14 cellular contexts compared by ENCODE assay signal in genomic region chr1:82371844-82372498, GRCh38.
"Had no signal": no experiment of that assay in that cellular context is flagged by ENCODE, and none has a peak within 500 bp of the region (broad histone marks: within the 10 kb centered on the region; RNA-seq: fewer than 3 reads in every experiment).

No MANE protein-coding gene starts in this region.

- FAIRE-seq: small intestine had no signal

- ATAC-seq: activated naive CD8-positive, alpha-beta T cell treated with anti-CD3 and anti-CD28 coated beads, Interleukin-2, amount 50 U/mL, for 24 hours; activated T-cell treated with anti-CD3 and anti-CD28 coated beads, Interleukin-2, amount 50 U/mL, for 72 hours had no signal

- H3K9me3 ChIP-seq: neutrophil, right atrium auricular region, thyroid gland, vagina had no signal

- H3K4me3 ChIP-seq: right atrium auricular region, thyroid gland, vagina had no signal

- H3K27ac ChIP-seq: neutrophil, right atrium auricular region, thyroid gland, vagina had no signal

- H3K27me3 ChIP-seq: neutrophil, right atrium auricular region, thyroid gland, vagina had no signal

- H3K4me1 ChIP-seq: right atrium auricular region, thyroid gland, vagina had no signal

- DNase-seq: activated CD4-positive, alpha-beta memory T cell treated with anti-CD3 and anti-CD28 coated beads, Interleukin-2, amount 10 ng/mL, durations not matched to agents 7 days and 5 days; activated CD4-positive, alpha-beta T cell treated with anti-CD3 and anti-CD28 coated beads for 1 hour; activated naive CD8-positive, alpha-beta T cell treated with anti-CD3 and anti-CD28 coated beads, Interleukin-2, amount 50 U/mL, for 24 hours; activated T-cell treated with anti-CD3 and anti-CD28 coated beads, Interleukin-2, amount 50 U/mL, for 72 hours; caudate nucleus; cortex of kidney; effector CD8-positive, alpha-beta T cell; hippocampal formation; naive B cell; small intestine; thyroid gland had no signal

- H3K36me3 ChIP-seq: neutrophil, right atrium auricular region, thyroid gland, vagina had no signal
